ENCODE assay signal across 1 cellular context in genomic region chr4:84865600-84865999, GRCh38.
TF ChIP-seq lines count a peak whose summit lies in the region.

No MANE protein-coding gene starts in this region.

TF ChIP-seq in H1, 55 proteins besides CTCF, POLR2A, EP300 and RAD21:
- TF ChIP-seq CREB1 (IDR thresholded peaks at IDR 0.05) = no peak
- no peak for TF ChIP-seq RBBP5 (IDR thresholded peaks at IDR 0.05; ENCODE audit: borderline replicate concordance, low read depth, low read length)
- no peak for TF ChIP-seq CTBP2 (IDR thresholded peaks at IDR 0.05; ENCODE audit: borderline replicate concordance, insufficient read depth, insufficient read length, low read length)
- no peak for TF ChIP-seq SIN3A (conservative IDR thresholded peaks at IDR 0.05 in 1 of 2, IDR thresholded peaks at IDR 0.05 in 1 of 2; ENCODE audit: low read depth in 1 of 2, low read length in 2 of 2)
- no peak for TF ChIP-seq NRF1 (IDR thresholded peaks at IDR 0.05; ENCODE audit: low read depth, low read length)
- no peak for TF ChIP-seq TCF12 (IDR thresholded peaks at IDR 0.05; ENCODE audit: low read depth, low read length)
- TF ChIP-seq, protein P1, sequence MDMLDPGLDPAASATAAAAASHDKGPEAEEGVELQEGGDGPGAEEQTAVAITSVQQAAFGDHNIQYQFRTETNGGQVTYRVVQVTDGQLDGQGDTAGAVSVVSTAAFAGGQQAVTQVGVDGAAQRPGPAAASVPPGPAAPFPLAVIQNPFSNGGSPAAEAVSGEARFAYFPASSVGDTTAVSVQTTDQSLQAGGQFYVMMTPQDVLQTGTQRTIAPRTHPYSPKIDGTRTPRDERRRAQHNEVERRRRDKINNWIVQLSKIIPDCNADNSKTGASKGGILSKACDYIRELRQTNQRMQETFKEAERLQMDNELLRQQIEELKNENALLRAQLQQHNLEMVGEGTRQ (IDR thresholded peaks at IDR 0.05; ENCODE audit: low read length) = no peak
- no peak for TF ChIP-seq SP2 (IDR thresholded peaks at IDR 0.05; ENCODE audit: low read length)
- TF ChIP-seq SP4 (IDR thresholded peaks at IDR 0.05; ENCODE audit: low read length) = no peak
- no peak for TF ChIP-seq JUN (IDR thresholded peaks at IDR 0.05; ENCODE audit: low read depth, low read length)
- TF ChIP-seq ATF3 (IDR thresholded peaks at IDR 0.05; ENCODE audit: insufficient read depth, low read depth, low read length) = no peak
- no peak for TF ChIP-seq EZH2 (IDR thresholded peaks at IDR 0.05; ENCODE audit: low read depth, low read length, severe bottlenecking)
